ENCODE assay signal across 8 cellular contexts in genomic region chr5:41903892-41904799, GRCh38. TPM values are rescaled to one million over a fixed set of nuclear protein-coding genes. Genes with fewer than 3 reads are reported as not detected.
DNase-seq lines count a peak whose midpoint lies in the region; ATAC-seq, FAIRE-seq and TF ChIP-seq lines count a peak whose summit lies in the region.

A gene with protein sequence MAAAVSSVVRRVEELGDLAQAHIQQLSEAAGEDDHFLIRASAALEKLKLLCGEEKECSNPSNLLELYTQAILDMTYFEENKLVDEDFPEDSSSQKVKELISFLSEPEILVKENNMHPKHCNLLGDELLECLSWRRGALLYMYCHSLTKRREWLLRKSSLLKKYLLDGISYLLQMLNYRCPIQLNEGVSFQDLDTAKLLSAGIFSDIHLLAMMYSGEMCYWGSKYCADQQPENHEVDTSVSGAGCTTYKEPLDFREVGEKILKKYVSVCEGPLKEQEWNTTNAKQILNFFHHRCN (plus strand): TSS chr5:41904344. CDS start chr5:41904368, 24 bp downstream.

- TF ChIP-seq EP300 in H1 (IDR thresholded peaks at IDR 0.05; ENCODE audit: borderline replicate concordance in 1 of 2, low read depth in 2 of 2, low read length in 2 of 2) = peak in 1 of 2 experiments; percentile 22; a peak in 1 of 3 replicates

- H2BK20ac ChIP-seq in H1 (ENCODE audit: low read length) = no peak within 1 kb of the TSS

- peaks cover 54% of the 10 kb centered on the region for H3K4me1 Mint-ChIP-seq in activated CD8-positive, alpha-beta memory T cell treated with anti-CD3 and anti-CD28 coated beads, Interleukin-2, amount 10 ng/mL, durations not matched to agents 7 days and 5 days
- peaks cover 20% of the 10 kb centered on the region for H3K4me1 Mint-ChIP-seq in memory B cell

- no peak within 1 kb of the TSS for H3K23ac ChIP-seq in H1 (ENCODE audit: insufficient read length)

- no peaks in the 10 kb centered on the region for H3K9me3 Mint-ChIP-seq in activated CD8-positive, alpha-beta memory T cell treated with anti-CD3 and anti-CD28 coated beads, Interleukin-2, amount 10 ng/mL, durations not matched to agents 7 days and 5 days (ENCODE audit: low read depth)
- H3K9me3 Mint-ChIP-seq in memory B cell = no peaks in the 10 kb centered on the region

- H4K91ac ChIP-seq in H1 (replicated peaks; ENCODE audit: insufficient read length, low read length) = no peak within 1 kb of the TSS

- no peak within 1 kb of the TSS for H2AK5ac ChIP-seq in H1 (ENCODE audit: low read depth, low read length)

- H3K4me3 ChIP-seq in NT2/D1 (ENCODE audit: insufficient read length, low read depth) (peak within 1 kb of the TSS; percentile 96), H1 (ENCODE audit: extremely low read depth in 1 of 4, insufficient read depth in 2 of 4, low read depth in 3 of 4, low read length in 4 of 4) (peak within 1 kb of the TSS; percentile 91 to 98 (median 94))

- H3K27me3 ChIP-seq in NT2/D1 (ENCODE audit: insufficient read depth, insufficient read length) (no peaks in the 10 kb centered on the region), H1 (replicated peaks in 1 of 4; ENCODE audit: control insufficient read depth in 3 of 4, extremely low read depth in 1 of 4, insufficient read depth in 3 of 4, low read length in 3 of 4) (no peaks in the 10 kb centered on the region; a peak in 1 of 7 replicates)

- peak within 1 kb of the TSS; percentile 43; the same call in 1 of the 2 replicates for H2AFZ ChIP-seq in H1 (ENCODE audit: low read length)

- CTCF ChIA-PET in activated CD8-positive, alpha-beta memory T cell treated with anti-CD3 and anti-CD28 coated beads, Interleukin-2, amount 10 ng/mL, durations not matched to agents 7 days and 5 days (lab: Charles Lee) = interaction anchor here (0.6 to 1.9 kb wide), 16 partner anchors 9 to 1092 kb away, joined by 3 to 12 read pairs (median 3); partner anchors contain the start of gene FBXO4
- CTCF ChIA-PET in H1 (lab: Charles Lee; ENCODE audit: partially characterized antibody) = interaction anchor here (0.6 to 2.2 kb wide), 4 partner anchors 31 to 153 kb away, joined by 3 to 12 read pairs (median 4); no protein-coding TSS in a partner anchor

- H3K36me3 Mint-ChIP-seq in activated CD8-positive, alpha-beta memory T cell treated with anti-CD3 and anti-CD28 coated beads, Interleukin-2, amount 10 ng/mL, durations not matched to agents 7 days and 5 days = peaks cover 23% of the 10 kb centered on the region
- peaks cover 9% of the 10 kb centered on the region for H3K36me3 Mint-ChIP-seq in memory B cell

- POLR2A ChIA-PET in H1 (lab: Charles Lee; ENCODE audit: partially characterized antibody) = interaction anchor here (0.8 to 2.1 kb wide), 9 partner anchors 8 to 37 kb away, joined by 3 to 17 read pairs (median 4); partner anchors contain the start of genes FBXO4 and OXCT1

- peaks cover 3 to 35% of the 10 kb centered on the region in 2 experiments for H3K79me2 ChIP-seq in H1 (ENCODE audit: control insufficient read depth in 1 of 2, insufficient read depth in 2 of 2, low read length in 2 of 2)

- FAIRE-seq in H1 (lab: Jason Lieb, UNC) = peak; percentile 88

- peak within 1 kb of the TSS; percentile 92 for H3K27ac ChIP-seq in H1 (ENCODE audit: low read depth, low read length)

- H3K4ac ChIP-seq in H1 (replicated peaks; ENCODE audit: insufficient read length, low read depth, low read length) = peak within 1 kb of the TSS; percentile 15

- H3K9me3 ChIP-seq in NT2/D1 (ENCODE audit: insufficient read depth, low read length) (no peaks in the 10 kb centered on the region), H1 (ENCODE audit: insufficient read depth in 2 of 2, low read depth in 1 of 2, low read length in 1 of 2) (no peaks in the 10 kb centered on the region)

- peaks cover 2% of the 10 kb centered on the region; the same call in 1 of the 2 replicates for H3K79me1 ChIP-seq in H1 (ENCODE audit: low read depth, low read length)

- H4K5ac ChIP-seq in H1 (ENCODE audit: insufficient read length, low read depth, low read length) = peak within 1 kb of the TSS; percentile 76

- peak within 1 kb of the TSS; percentile 100 for H4K8ac ChIP-seq in H1 (ENCODE audit: extremely low read depth, insufficient read depth, low read length)

- H2BK12ac ChIP-seq in H1 (ENCODE audit: low read depth, low read length) = no peak within 1 kb of the TSS; the same call in 1 of the 2 replicates

- H3K4me3 Mint-ChIP-seq in activated CD8-positive, alpha-beta memory T cell treated with anti-CD3 and anti-CD28 coated beads, Interleukin-2, amount 10 ng/mL, durations not matched to agents 7 days and 5 days = peak within 1 kb of the TSS; percentile 90
- peak within 1 kb of the TSS; percentile 98 for H3K4me3 Mint-ChIP-seq in memory B cell

- H3K56ac ChIP-seq in H1 (replicated peaks; ENCODE audit: insufficient read length, low read depth, low read length) = peak within 1 kb of the TSS; percentile 72

- no peak for TF ChIP-seq RAD21 in H1 (IDR thresholded peaks at IDR 0.05 in 1 of 2, conservative IDR thresholded peaks at IDR 0.05 in 1 of 2; ENCODE audit: low read depth in 2 of 2, low read length in 2 of 2)

- peak within 1 kb of the TSS; percentile 64 for H3K18ac ChIP-seq in H1 (ENCODE audit: extremely low read depth, low read length)

- peak within 1 kb of the TSS; percentile 97 for H3K27ac Mint-ChIP-seq in activated CD8-positive, alpha-beta memory T cell treated with anti-CD3 and anti-CD28 coated beads, Interleukin-2, amount 10 ng/mL, durations not matched to agents 7 days and 5 days
- H3K27ac Mint-ChIP-seq in memory B cell = peak within 1 kb of the TSS; percentile 99

- ATAC-seq in GM21381 (IDR thresholded peaks at IDR 0.05; ENCODE audit: unreplicated experiment) (peak; percentile 99), memory B cell (ENCODE audit: low read depth) (peak; percentile 87)
- ATAC-seq in activated CD8-positive, alpha-beta memory T cell treated with anti-CD3 and anti-CD28 coated beads, Interleukin-2, amount 10 ng/mL, durations not matched to agents 7 days and 5 days = peak; percentile 94

- H3K27me3 Mint-ChIP-seq in activated CD8-positive, alpha-beta memory T cell treated with anti-CD3 and anti-CD28 coated beads, Interleukin-2, amount 10 ng/mL, durations not matched to agents 7 days and 5 days = peaks cover 4% of the 10 kb centered on the region
- H3K27me3 Mint-ChIP-seq in memory B cell = no peaks in the 10 kb centered on the region

- WGBS in H1 (ENCODE audit: extremely low coverage in 1 of 2, insufficient coverage in 1 of 2, insufficient read length in 1 of 2, insufficient replicate concordance in 2 of 2, low coverage in 1 of 2, low lambda C conversion rate in 2 of 2, missing lambda C conversion rate in 1 of 2), 2 experiments = 2% methylated on average over 53 of the region's 55 CpGs; no CpG with 5 or more reads in 1 of the 2 experiments

- H3K23me2 ChIP-seq in H1 (ENCODE audit: low read depth, low read length) = peaks cover 3% of the 10 kb centered on the region; the same call in 1 of the 2 replicates

- no peaks in the 10 kb centered on the region for H3K4me1 ChIP-seq in NT2/D1 (ENCODE audit: insufficient read depth, insufficient read length)
- H3K4me1 ChIP-seq in H1 (replicated peaks in 1 of 4; ENCODE audit: control insufficient read depth in 3 of 4, insufficient read depth in 4 of 4, low read length in 3 of 4) = no peaks in the 10 kb centered on the region; a peak in 1 of 7 replicates

- H3K4me2 ChIP-seq in H1 (ENCODE audit: insufficient read depth in 1 of 2, low read depth in 2 of 2, low read length in 2 of 2) = peak within 1 kb of the TSS; percentile 55 to 98

- H2BK5ac ChIP-seq in H1 (ENCODE audit: low read depth, low read length) = peak within 1 kb of the TSS; percentile 85; the same call in 1 of the 2 replicates

- no peak within 1 kb of the TSS for H2BK120ac ChIP-seq in H1 (replicated peaks; ENCODE audit: low read depth, low read length)

- H4K20me1 ChIP-seq in H1 (replicated peaks in 1 of 2; ENCODE audit: control insufficient read depth in 1 of 2, insufficient read depth in 2 of 2, low read length in 2 of 2) = no peaks in the 10 kb centered on the region

- no peak within 1 kb of the TSS for H3K14ac ChIP-seq in H1 (ENCODE audit: insufficient read length)

- no peak within 1 kb of the TSS for H2BK15ac ChIP-seq in H1 (ENCODE audit: low read length)

- TF ChIP-seq POLR2A in H1 (IDR thresholded peaks at IDR 0.05; ENCODE audit: control extremely low read depth in 1 of 2, low read depth in 2 of 2, low read length in 2 of 2) = peak in 1 of 2 experiments; percentile 93; a peak in 2 of 3 replicates

- H3K9ac ChIP-seq in NT2/D1 (ENCODE audit: insufficient read length, low read depth) = peak within 1 kb of the TSS; percentile 95
- H3K9ac ChIP-seq in H1 (replicated peaks in 1 of 4; ENCODE audit: extremely low read depth in 1 of 4, low read depth in 3 of 4, low read length in 3 of 4) = peak within 1 kb of the TSS; percentile 95 to 98 (median 98)

- DNase-seq in COR-L47 (lab: John Stamatoyannopoulos, UW) = peak; percentile 98
- peak; percentile 19 to 99 (median 97) for DNase-seq in HUDEP-2 (lab: John Stamatoyannopoulos, UW; ENCODE audit: unreplicated experiment in 76 of 76)
- peak; percentile 95 for DNase-seq in NT2/D1 (ENCODE audit: low read depth, low spot score)
- DNase-seq in activated CD8-positive, alpha-beta memory T cell treated with anti-CD3 and anti-CD28 coated beads, Interleukin-2, amount 10 ng/mL, durations not matched to agents 7 days and 5 days = peak; percentile 99
- DNase-seq in H1 (ENCODE audit: low read depth in 1 of 2, low spot score in 2 of 2) = peak; percentile 96 to 97
- peak; percentile 95 for DNase-seq in memory B cell (ENCODE audit: low spot score in 2 of 2)
- peak; percentile 97 for DNase-seq in stimulated activated CD8-positive, alpha-beta memory T cell treated with anti-CD3 and anti-CD28 coated beads, Interleukin-12 subunit alpha, Interleukin-12 subunit beta, amount 100 ng/mL, for 24 hours (ENCODE audit: extremely low read depth)

- no peak for TF ChIP-seq CTCF in H1 (IDR thresholded peaks at IDR 0.05; ENCODE audit: control extremely low read depth in 1 of 3, insufficient read depth in 1 of 3, low read depth in 1 of 3, low read length in 3 of 3)

- H3K36me3 ChIP-seq in NT2/D1 (ENCODE audit: insufficient read depth, insufficient read length, low read length) = peaks cover 18% of the 10 kb centered on the region
- H3K36me3 ChIP-seq in H1 (ENCODE audit: control insufficient read depth in 2 of 4, insufficient read depth in 4 of 4, low read length in 3 of 4) = peaks cover 0 to 17% (median 9%) of the 10 kb centered on the region in 4 experiments; a peak in 5 of 8 replicates

TF ChIP-seq in H1, 55 proteins besides CTCF, POLR2A, EP300 and RAD21 (continues in another document):
- TF ChIP-seq CREB1 (IDR thresholded peaks at IDR 0.05) = peak; percentile 90

RNA-seq across cellular contexts. Expression of the gene that starts here (rescaled TPM):
- total RNA-seq in activated CD8-positive, alpha-beta memory T cell treated with anti-CD3 and anti-CD28 coated beads, Interleukin-2, amount 10 ng/mL, durations not matched to agents 7 days and 5 days = 10 to 100 TPM; 21.1 to 27.3 TPM
- total RNA-seq in H1 (2021; fragmentation: NEBNext Ultra II Directional; extraction: Animal tissue kit (Norgen Biotek cat#: 25700)) = 33.4 and 35.1 TPM in 2 replicates
- polyA plus RNA-seq in H1 (2011; rRNA removed) = 12.6 and 20.6 TPM in 2 replicates
- 18.9 TPM for polyA plus RNA-seq in H1 (2011; cell fraction: cytosol; rRNA removed)
- polyA plus RNA-seq in H1 (2011; cell fraction: nucleus; rRNA removed) = 4.5 TPM
- 6.4 to 18.1 TPM (median 9.1 TPM) in 4 replicates for polyA plus RNA-seq in H1 (2012, experiment 1 of 2)
- 2.6 TPM for polyA plus RNA-seq in H1 (2012, experiment 2 of 2)
- polyA plus RNA-seq in H1 (2013, experiment 1 of 2) = 16.3 TPM
- 16.8 TPM for polyA plus RNA-seq in H1 (2013, experiment 2 of 2)
- 25.4 and 25.5 TPM in 2 replicates for polyA minus RNA-seq in H1 (2011; rRNA and poly(A)+ RNA removed)
- polyA minus RNA-seq in H1 (2011; cell fraction: cytosol; rRNA and poly(A)+ RNA removed) = 10.9 TPM
- 13.1 TPM for polyA minus RNA-seq in H1 (2011; cell fraction: nucleus; rRNA and poly(A)+ RNA removed)

Comparison
In these comparisons a context has a peak if more than half of its experiments do, and no peak if none do; other contexts are left out.
1. Peak in every context shown above with its lines: DNase-seq, ATAC-seq, H3K4me3 ChIP-seq and H3K27ac ChIP-seq.